ENCODE assay signal across 1 cellular context in genomic region chr9:33165263-33166151, GRCh38.
A peak's percentile ranks its signal among the peaks of the same experiment; 100 is the strongest.
TF ChIP-seq lines count a peak whose summit lies in the region.

No MANE protein-coding gene starts in this region.

TF ChIP-seq in HepG2, 621 proteins besides CTCF, POLR2A, EP300 and RAD21 (continued from another document and continues in another):
- TF ChIP-seq CERS6 (CRISPR knock-in tag; IDR thresholded peaks at IDR 0.05) (no peak), AFF4 (CRISPR knock-in tag; IDR thresholded peaks at IDR 0.05) (no peak), MATR3 (CRISPR knock-in tag; IDR thresholded peaks at IDR 0.05) (no peak), RFX3 (CRISPR knock-in tag; IDR thresholded peaks at IDR 0.05) (no peak), ISX (CRISPR knock-in tag; conservative IDR thresholded peaks at IDR 0.05) (no peak), SYNCRIP (IDR thresholded peaks at IDR 0.05; ENCODE audit: insufficient read depth, low read depth, low read length) (no peak), POLR2AphosphoS2 (IDR thresholded peaks at IDR 0.05; ENCODE audit: low read depth, low read length) (no peak), ZNF629 (CRISPR knock-in tag; conservative IDR thresholded peaks at IDR 0.05) (peak; percentile 65), HMG20B (CRISPR knock-in tag; conservative IDR thresholded peaks at IDR 0.05) (0 out of 2 replicates have a peak, but pooled peaks have one; percentile 37), KDM1A (CRISPR knock-in tag; IDR thresholded peaks at IDR 0.05) (peak; percentile 52; the same call in 1 of the 2 replicates), MYPOP (CRISPR knock-in tag; IDR thresholded peaks at IDR 0.05) (peak; percentile 48; the same call in 1 of the 2 replicates), ZNF580 (CRISPR knock-in tag; IDR thresholded peaks at IDR 0.05; ENCODE audit: borderline replicate concordance, low read depth) (peak; percentile 72; the same call in 1 of the 2 replicates), ZFYVE20 (CRISPR knock-in tag; IDR thresholded peaks at IDR 0.05; ENCODE audit: borderline replicate concordance, low read depth) (no peak), RBAK (CRISPR knock-in tag; IDR thresholded peaks at IDR 0.05) (no peak), ZNF761 (CRISPR knock-in tag; conservative IDR thresholded peaks at IDR 0.05) (no peak), ARHGAP35 (CRISPR knock-in tag; IDR thresholded peaks at IDR 0.05; ENCODE audit: borderline replicate concordance) (no peak), ZNF3 (CRISPR knock-in tag; IDR thresholded peaks at IDR 0.05) (no peak), FOXC1 (CRISPR knock-in tag; IDR thresholded peaks at IDR 0.05; ENCODE audit: borderline replicate concordance) (peak; percentile 18; the same call in 1 of the 2 replicates), ZNF619 (CRISPR knock-in tag; IDR thresholded peaks at IDR 0.05) (no peak), RFX5 (IDR thresholded peaks at IDR 0.05; ENCODE audit: low read depth, low read length) (0 out of 2 replicates have a peak, but pooled peaks have one; percentile 44), MIXL1 (CRISPR knock-in tag; IDR thresholded peaks at IDR 0.05) (peak; percentile 97), BRD4 (CRISPR knock-in tag; IDR thresholded peaks at IDR 0.05) (0 out of 2 replicates have a peak, but pooled peaks have one; percentile 46), KLF11 (CRISPR knock-in tag; IDR thresholded peaks at IDR 0.05) (peak; percentile 19; the same call in 1 of the 2 replicates), ZBTB40 (IDR thresholded peaks at IDR 0.05) (no peak), ZBTB40 (CRISPR knock-in tag; IDR thresholded peaks at IDR 0.05) (peak; percentile 13; the same call in 1 of the 2 replicates), SMAD1 (CRISPR knock-in tag; IDR thresholded peaks at IDR 0.05; ENCODE audit: borderline replicate concordance, low read depth) (no peak), ZNF749 (CRISPR knock-in tag; IDR thresholded peaks at IDR 0.05; ENCODE audit: borderline replicate concordance) (no peak), CCAR2 (optimal IDR thresholded peaks at IDR 0.05; ENCODE audit: low read depth, low read length) (no peak), IKZF5 (CRISPR knock-in tag; IDR thresholded peaks at IDR 0.05) (peak; percentile 74), HES4 (CRISPR knock-in tag; IDR thresholded peaks at IDR 0.05; ENCODE audit: borderline replicate concordance) (no peak), ZNF670 (CRISPR knock-in tag; IDR thresholded peaks at IDR 0.05; ENCODE audit: borderline replicate concordance) (no peak), REL (CRISPR knock-in tag; conservative IDR thresholded peaks at IDR 0.05) (no peak), ZNF607 (CRISPR knock-in tag; IDR thresholded peaks at IDR 0.05; ENCODE audit: borderline replicate concordance) (0 out of 2 replicates have a peak, but pooled peaks have one; percentile 20), NFKBIZ (CRISPR knock-in tag; IDR thresholded peaks at IDR 0.05) (0 out of 2 replicates have a peak, but pooled peaks have one; percentile 25), ATF6 (CRISPR knock-in tag; conservative IDR thresholded peaks at IDR 0.05) (no peak), FOSL1 (CRISPR knock-in tag; IDR thresholded peaks at IDR 0.05; ENCODE audit: borderline replicate concordance) (no peak), SRSF4 (IDR thresholded peaks at IDR 0.05; ENCODE audit: low read depth, low read length, poor library complexity, severe bottlenecking) (no peak), ZGPAT (CRISPR knock-in tag; IDR thresholded peaks at IDR 0.05) (peak; percentile 90), ZNF788 (CRISPR knock-in tag; IDR thresholded peaks at IDR 0.05; ENCODE audit: borderline replicate concordance) (peak; percentile 63; the same call in 1 of the 2 replicates), DBP (CRISPR knock-in tag; IDR thresholded peaks at IDR 0.05; ENCODE audit: not compliant biosample characterization) (peak; percentile 51), ZNF598 (CRISPR knock-in tag; IDR thresholded peaks at IDR 0.05; ENCODE audit: borderline replicate concordance) (no peak), MAFF (IDR thresholded peaks at IDR 0.05; ENCODE audit: low read depth, low read length) (no peak)
